1 cellular context compared by ENCODE assay signal in genomic region chr3:33299395-33300081, GRCh38.
TF ChIP-seq lines count a peak whose summit lies in the region.

No MANE protein-coding gene starts in this region.

TF ChIP-seq in WTC11, 78 proteins besides CTCF, POLR2A, EP300 and RAD21 (continued from another document):
- TF ChIP-seq E2F4 (CRISPR knock-in tag; IDR thresholded peaks at IDR 0.05; ENCODE audit: borderline replicate concordance, low read depth) (no peak), CREM (CRISPR knock-in tag; IDR thresholded peaks at IDR 0.05) (no peak), IRF1 (CRISPR knock-in tag; IDR thresholded peaks at IDR 0.05) (no peak), RORB (CRISPR knock-in tag; IDR thresholded peaks at IDR 0.05) (no peak), USF2 (CRISPR knock-in tag; IDR thresholded peaks at IDR 0.05) (no peak), RELA (CRISPR knock-in tag; IDR thresholded peaks at IDR 0.05; ENCODE audit: borderline replicate concordance) (no peak), EMX1 (CRISPR knock-in tag; IDR thresholded peaks at IDR 0.05) (no peak), AFF4 (CRISPR knock-in tag; IDR thresholded peaks at IDR 0.05; ENCODE audit: borderline replicate concordance) (no peak)
TF ChIP-seq in WTC11: peak in this region for 0.
